In genomic region chr10:121813211-121813812, GRCh38 we compare ENCODE assay signal across 20 cellular contexts.
DNase-seq lines count a peak whose midpoint lies in the region; ATAC-seq and TF ChIP-seq lines count a peak whose summit lies in the region.
"Had no signal": no experiment of that assay in that cellular context is flagged by ENCODE, and none has a peak within 500 bp of the region (broad histone marks: within the 10 kb centered on the region; RNA-seq: fewer than 3 reads in every experiment).

No MANE protein-coding gene starts in this region.

- H3K4me3 ChIP-seq in fibroblast of pulmonary artery (replicated peaks; ENCODE audit: low read depth, low read length) (no peak overlapping the region), psoas muscle (no peak overlapping the region)
- H3K4me3 ChIP-seq: ascending aorta, BLaER1, colonic mucosa, lung, smooth muscle cell had no signal

- TF ChIP-seq CTCF in fibroblast of pulmonary artery (IDR thresholded peaks at IDR 0.05; ENCODE audit: low read length, missing control alignments) (no peak), psoas muscle (IDR thresholded peaks at IDR 0.05) (no peak)

- H3K36me3 ChIP-seq in psoas muscle (ENCODE audit: insufficient read depth in 1 of 2, low read depth in 1 of 2) = peaks cover under 1 to 9% of the 10 kb centered on the region in 2 donors
- H3K36me3 ChIP-seq: ascending aorta, colonic mucosa had no signal

- WGBS in psoas muscle, 3 donors = 95 to 100% (median 96%) methylated on average over 1 of the region's 1 CpG

- H3K27ac ChIP-seq in psoas muscle = no peak overlapping the region
- H3K27ac ChIP-seq: ascending aorta, BLaER1, colonic mucosa, KMS-11 had no signal

- no peaks in the 10 kb centered on the region for H3K9me3 ChIP-seq in psoas muscle
- H3K9me3 ChIP-seq: ascending aorta, BLaER1, colonic mucosa had no signal

- peak; percentile 44 to 76 (median 60) for ATAC-seq in psoas muscle
- no peak for ATAC-seq in GM21825 (IDR thresholded peaks at IDR 0.05; ENCODE audit: unreplicated experiment)
- ATAC-seq: natural killer cell had no signal

- H3K27me3 ChIP-seq in psoas muscle (ENCODE audit: insufficient read depth in 3 of 3, low read length in 2 of 3) = no peaks in the 10 kb centered on the region
- H3K27me3 ChIP-seq: ascending aorta, BLaER1, colonic mucosa had no signal

- DNase-seq in ELR (ENCODE audit: low read depth) = peak; percentile 11
- DNase-seq in NCI-H146 (lab: John Stamatoyannopoulos, UW) = peak; percentile 71
- peak; percentile 47 for DNase-seq in fibroblast of pulmonary artery (ENCODE audit: low read depth)
- DNase-seq in psoas muscle = no peak
- no peak for DNase-seq in NCI-H2227 treated with DMSO at 0.1 percent for 48 hours (lab: John Stamatoyannopoulos, UW)
- DNase-seq in NCI-H2196 (lab: John Stamatoyannopoulos, UW; ENCODE audit: unreplicated experiment) = no peak
- DNase-seq: activated CD4-positive, alpha-beta T cell treated with anti-CD3 and anti-CD28 coated beads, Interleukin-2, amount 50 U/mL, for 1 hour; activated T-cell treated with anti-CD3 and anti-CD28 coated beads for 4 hours; colonic mucosa; DMS 273 treated with DMSO at 0.1 percent for 48 hours; natural killer cell; NCI-H345; stimulated activated CD4-positive, alpha-beta T cell treated with anti-CD3 and anti-CD28 coated beads, Interleukin-4, amount 100 ng/mL, for 24 hours; SW 1271 had no signal

- no peaks in the 10 kb centered on the region for H3K4me1 ChIP-seq in psoas muscle
- H3K4me1 ChIP-seq: ascending aorta, BLaER1, colonic mucosa had no signal

- intact Hi-C loops in psoas muscle (cut with DNase I) = no loop called here

Comparison
In these comparisons a context has a peak if more than half of its experiments do, and no peak if none do; other contexts are left out.
1. DNase-seq: peak in ELR (single experiment), NCI-H146 (single experiment) and fibroblast of pulmonary artery (single experiment); none in psoas muscle (0 of 2), NCI-H2227 treated with DMSO at 0.1 percent for 48 hours (single experiment) and NCI-H2196 (single experiment).